Comparison of ENCODE assay signal across 19 cellular contexts in genomic region chr10:62092301-62092990, GRCh38.
A peak's percentile ranks its signal among the peaks of the same experiment; 100 is the strongest.
DNase-seq lines count a peak whose midpoint lies in the region; ATAC-seq and TF ChIP-seq lines count a peak whose summit lies in the region.
"Had no signal": no experiment of that assay in that cellular context is flagged by ENCODE, and none has a peak within 500 bp of the region (broad histone marks: within the 10 kb centered on the region; RNA-seq: fewer than 3 reads in every experiment).

No MANE protein-coding gene starts in this region.

- H3K4me3 ChIP-seq in right atrium auricular region, result no peak overlapping the region
- H3K4me3 ChIP-seq in heart left ventricle, result no peak overlapping the region
- H3K4me3 ChIP-seq in gastroesophageal sphincter, result no peak overlapping the region
- no peak overlapping the region for H3K4me3 ChIP-seq in gastrocnemius medialis
- H3K4me3 ChIP-seq: adrenal gland, right lobe of liver had no signal

- TF ChIP-seq POLR2A in heart left ventricle (IDR thresholded peaks at IDR 0.05) (no peak), gastroesophageal sphincter (IDR thresholded peaks at IDR 0.05) (no peak), gastrocnemius medialis (IDR thresholded peaks at IDR 0.05) (no peak)

- H3K4me1 Mint-ChIP-seq in T-helper 17 cell, result peaks cover 23% of the 10 kb centered on the region

- no peak for TF ChIP-seq EP300 in gastroesophageal sphincter (IDR thresholded peaks at IDR 0.05)

- H3K27ac ChIP-seq in right atrium auricular region (peak overlapping the region; percentile 33 to 77), heart left ventricle (peak overlapping the region in 2 of 12 donors; percentile 60 to 64), gastroesophageal sphincter (peak overlapping the region in 3 of 4 donors; percentile 12 to 33 (median 16)), gastrocnemius medialis (peak overlapping the region; percentile 34 to 80 (median 50))
- H3K27ac ChIP-seq: adrenal gland, right lobe of liver had no signal

- ATAC-seq in heart left ventricle (no peak), gastroesophageal sphincter (no peak), gastrocnemius medialis (no peak), T-helper 17 cell (no peak), HG03280 (IDR thresholded peaks at IDR 0.05; ENCODE audit: unreplicated experiment) (no peak)
- ATAC-seq: left ventricle myocardium superior had no signal

- intact Hi-C loops in heart left ventricle (cut with DNase I) (loop anchor here in 3 of 10 donors (5.0 to 10.0 kb wide), 3 partner anchors 45 to 132 kb away; no protein-coding TSS in a partner anchor), gastrocnemius medialis (cut with DNase I; ENCODE audit: low total_unique reads) (no loop called here)

- in situ Hi-C loops in gastrocnemius medialis (cut with MboI; ENCODE audit: low sequenced_read_pairs in 4 of 4), result loop anchor here in 1 of 4 donors (25.0 kb wide), 1 partner anchor 1170 kb away; no protein-coding TSS in a partner anchor

- no peaks in the 10 kb centered on the region for H3K9me3 ChIP-seq in right atrium auricular region
- no peaks in the 10 kb centered on the region for H3K9me3 ChIP-seq in heart left ventricle
- no peaks in the 10 kb centered on the region for H3K9me3 ChIP-seq in gastroesophageal sphincter
- no peaks in the 10 kb centered on the region for H3K9me3 ChIP-seq in gastrocnemius medialis
- H3K9me3 ChIP-seq in T-helper 17 cell (ENCODE audit: control insufficient read depth, low read length, poor library complexity, severe bottlenecking), result no peaks in the 10 kb centered on the region
- H3K9me3 ChIP-seq: adrenal gland, right lobe of liver had no signal

- H3K4me1 ChIP-seq in right atrium auricular region (peaks cover 0 to 44% of the 10 kb centered on the region in 2 donors), heart left ventricle (peaks cover 0 to 48% (median 28%) of the 10 kb centered on the region in 12 donors), gastroesophageal sphincter (peaks cover 0 to 39% (median 25%) of the 10 kb centered on the region in 3 donors), gastrocnemius medialis (peaks cover 29 to 63% of the 10 kb centered on the region in 2 donors)

- no peak overlapping the region for H3K27ac Mint-ChIP-seq in T-helper 17 cell

- TF ChIP-seq CTCF in right atrium auricular region (IDR thresholded peaks at IDR 0.05) (no peak), heart left ventricle (IDR thresholded peaks at IDR 0.05) (no peak), gastroesophageal sphincter (IDR thresholded peaks at IDR 0.05) (no peak), gastrocnemius medialis (IDR thresholded peaks at IDR 0.05 in 4 of 5, conservative IDR thresholded peaks at IDR 0.05 in 1 of 5) (no peak), GM10248 (IDR thresholded peaks at IDR 0.05; ENCODE audit: control extremely low read depth, extremely low read depth, low read depth, missing control alignments) (no peak)

- CTCF ChIA-PET in GM10248 (lab: Yijun Ruan, JAX), result interaction anchor here (0.9 to 1.2 kb wide), 3 partner anchors 10 to 108 kb away, joined by 3 read pairs; no protein-coding TSS in a partner anchor

- peaks cover 17% of the 10 kb centered on the region for H3K36me3 Mint-ChIP-seq in T-helper 17 cell (ENCODE audit: low read depth)

- POLR2A ChIA-PET in GM10248 (lab: Yijun Ruan, JAX), result no interaction called here

- no peaks in the 10 kb centered on the region for H3K27me3 Mint-ChIP-seq in T-helper 17 cell
- H3K27me3 Mint-ChIP-seq: central memory CD8-positive, alpha-beta T cell had no signal

- H3K4me3 Mint-ChIP-seq in T-helper 17 cell, result no peak overlapping the region
- H3K4me3 Mint-ChIP-seq: central memory CD8-positive, alpha-beta T cell had no signal

- H3K36me3 ChIP-seq in right atrium auricular region, result peaks cover 59% of the 10 kb centered on the region
- H3K36me3 ChIP-seq in heart left ventricle, result peaks cover 0 to 79% (median 57%) of the 10 kb centered on the region in 9 donors
- H3K36me3 ChIP-seq in gastroesophageal sphincter, result peaks cover 0 to 58% of the 10 kb centered on the region in 2 donors
- H3K36me3 ChIP-seq in gastrocnemius medialis, result peaks cover 0 to 70% of the 10 kb centered on the region in 2 donors

- no peak for DNase-seq in right atrium auricular region (ENCODE audit: low spot score)
- no peak for DNase-seq in heart left ventricle
- DNase-seq in gastrocnemius medialis, result no peak
- no peak for DNase-seq in NCI-H524 (lab: John Stamatoyannopoulos, UW)
- no peak for DNase-seq in T-helper 17 cell
- no peak for DNase-seq in GM10248 (ENCODE audit: extremely low spot score)
- DNase-seq: activated CD4-positive, CD25-positive, alpha-beta regulatory T cell treated with anti-CD3 and anti-CD28 coated beads, Interleukin-2, amount 50 U/mL, for 72 hours; activated CD8-positive, alpha-beta memory T cell treated with anti-CD3 and anti-CD28 coated beads, Interleukin-2, amount 50 U/mL, for 4 hours; adrenal gland; AML-193; DMS153; left ventricle myocardium superior; NCI-H1048; NCI-H2107; right lobe of liver; RPMI8226 had no signal

- no peaks in the 10 kb centered on the region for H3K27me3 ChIP-seq in right atrium auricular region
- H3K27me3 ChIP-seq in heart left ventricle, result no peaks in the 10 kb centered on the region
- no peaks in the 10 kb centered on the region for H3K27me3 ChIP-seq in gastroesophageal sphincter
- H3K27me3 ChIP-seq in gastrocnemius medialis, result no peaks in the 10 kb centered on the region
- H3K27me3 ChIP-seq: adrenal gland, right lobe of liver had no signal

- 91 to 95% (median 92%) methylated on average over 17 to 21 of the region's 21 CpGs for WGBS in heart left ventricle, 4 donors
- WGBS in gastroesophageal sphincter (ENCODE audit: low coverage in 1 of 2), 2 donors, result 90 to 93% methylated on average over 3 to 7 of the region's 21 CpGs
